Comparison of ENCODE assay signal across 1 cellular context in genomic region chr2:233686967-233687366, GRCh38.
TF ChIP-seq lines count a peak whose summit lies in the region.

No MANE protein-coding gene starts in this region.

TF ChIP-seq in A549, 52 proteins besides CTCF, POLR2A, EP300 and RAD21 (continued from another document):
- TF ChIP-seq BCL3 (IDR thresholded peaks at IDR 0.05) (no peak), MAFK (IDR thresholded peaks at IDR 0.05; ENCODE audit: partially characterized antibody) (no peak), HEYL (CRISPR knock-in tag; IDR thresholded peaks at IDR 0.05) (no peak), RFX5 (IDR thresholded peaks at IDR 0.05) (no peak), REST (IDR thresholded peaks at IDR 0.05) (no peak), TP53 (CRISPR knock-in tag; IDR thresholded peaks at IDR 0.05) (no peak), NR3C1 (IDR thresholded peaks at IDR 0.05) (no peak), HMGXB4 (CRISPR knock-in tag; IDR thresholded peaks at IDR 0.05; ENCODE audit: borderline replicate concordance) (no peak), CBX2 (IDR thresholded peaks at IDR 0.05; ENCODE audit: borderline replicate concordance, low read depth) (no peak), MYC (IDR thresholded peaks at IDR 0.05; ENCODE audit: borderline replicate concordance, low read length) (no peak)
